In genomic region chr19:52981329-52981728, GRCh38 we compare ENCODE assay signal across 38 cellular contexts. TPM values are rescaled to one million over a fixed set of nuclear protein-coding genes. Genes with fewer than 3 reads are reported as not detected.
"Had no signal": no experiment of that assay in that cellular context is flagged by ENCODE, and none has a peak within 500 bp of the region (broad histone marks: within the 10 kb centered on the region; RNA-seq: fewer than 3 reads in every experiment).

No MANE protein-coding gene starts in this region.

- H3K4me1 ChIP-seq: adrenal gland, body of pancreas, breast epithelium had no signal

- H3K9me3 ChIP-seq: adrenal gland had no signal

- H3K4me3 Mint-ChIP-seq: activated CD4-positive, alpha-beta T cell treated with anti-CD3 and anti-CD28 coated beads, Interleukin-2, amount 10 ng/mL, durations not matched to agents 24 days and 14 days; activated CD8-positive, alpha-beta T cell treated with anti-CD3 and anti-CD28 coated beads for 36 hours; activated T-cell treated with anti-CD3 and anti-CD28 coated beads, Interleukin-2, amount 50 U/mL, for 72 hours had no signal

- H3K9ac ChIP-seq: KMS-11 had no signal

- H2AFZ ChIP-seq: PC-9 had no signal

- H3K4me1 Mint-ChIP-seq: activated CD4-positive, alpha-beta T cell treated with anti-CD3 and anti-CD28 coated beads, Interleukin-2, amount 10 ng/mL, durations not matched to agents 24 days and 14 days had no signal

- DNase-seq: activated CD4-positive, alpha-beta T cell treated with anti-CD3 and anti-CD28 coated beads, Interleukin-2, amount 10 ng/mL, durations not matched to agents 24 days and 14 days; activated CD4-positive, alpha-beta T cell treated with anti-CD3 and anti-CD28 coated beads, Interleukin-2, amount 50 U/mL, for 4 hours; activated CD8-positive, alpha-beta T cell treated with anti-CD3 and anti-CD28 coated beads for 36 hours; activated gamma-delta T cell; activated naive CD4-positive, alpha-beta T cell treated with Interleukin-2 at 50 U/mL for 16 hours; activated T-cell treated with anti-CD3 and anti-CD28 coated beads, Interleukin-2, amount 50 U/mL, for 1 hour; activated T-cell treated with anti-CD3 and anti-CD28 coated beads, Interleukin-2, amount 50 U/mL, for 72 hours; adrenal gland; body of pancreas; cerebellar nuclear complex; MM.1S; MV-4-11; NCI-H1105; NCI-H1417 treated with DMSO at 0.1 percent for 48 hours; NCI-H187 treated with DMSO at 0.1 percent for 48 hours; NCI-H2081; NCI-H345; NCI-H524 treated with DMSO at 0.1 percent for 48 hours; NCI-H748 treated with DMSO at 0.1 percent for 48 hours; PC-9; SW 1271; T-helper 1 cell; T1000; WERI-Rb-1 had no signal

- H3K27ac ChIP-seq: adrenal gland, body of pancreas, breast epithelium, KMS-11, PC-9, RWPE1, WERI-Rb-1 had no signal

- H3K4me2 ChIP-seq: KMS-11, PC-9 had no signal

- H3K27me3 Mint-ChIP-seq: activated CD4-positive, alpha-beta T cell treated with anti-CD3 and anti-CD28 coated beads, Interleukin-2, amount 10 ng/mL, durations not matched to agents 24 days and 14 days; activated CD8-positive, alpha-beta T cell treated with anti-CD3 and anti-CD28 coated beads for 36 hours had no signal

- ATAC-seq: activated CD8-positive, alpha-beta T cell treated with anti-CD3 and anti-CD28 coated beads for 36 hours; activated naive CD4-positive, alpha-beta T cell treated with anti-CD3 and anti-CD28 coated beads, Interleukin-2, amount 50 U/mL, for 72 hours; activated T-cell treated with anti-CD3 and anti-CD28 coated beads, Interleukin-2, amount 50 U/mL, for 72 hours; body of pancreas; Right ventricle myocardium inferior had no signal

- H3K27ac Mint-ChIP-seq: activated CD4-positive, alpha-beta T cell treated with anti-CD3 and anti-CD28 coated beads, Interleukin-2, amount 10 ng/mL, durations not matched to agents 24 days and 14 days; activated CD8-positive, alpha-beta T cell treated with anti-CD3 and anti-CD28 coated beads for 36 hours; activated naive CD4-positive, alpha-beta T cell treated with anti-CD3 and anti-CD28 coated beads, Interleukin-2, amount 50 U/mL, for 72 hours; activated T-cell treated with anti-CD3 and anti-CD28 coated beads, Interleukin-2, amount 50 U/mL, for 72 hours; activated T-helper 2 cell treated with anti-CD3 and anti-CD28 coated beads, Interferon-gamma antibody, Interleukin-2, Interleukin-4, amounts not matched to agents 10 μg/mL and 5 μg/mL and 100 μg/mL, durations not matched to agents 14 hours and 24 hours and 36 hours had no signal

- H3K36me3 ChIP-seq: adrenal gland had no signal

- H3K4me3 ChIP-seq: adrenal gland, body of pancreas, breast epithelium, PC-9 had no signal

- FAIRE-seq: astrocyte, RCC 7860 had no signal

- H3K27me3 ChIP-seq: adrenal gland, body of pancreas, breast epithelium had no signal

RNA-seq across cellular contexts. Expression of gene ERVV-1, which starts 32.4 kb away (rescaled TPM):
- total RNA-seq: activated CD4-positive, alpha-beta T cell treated with anti-CD3 and anti-CD28 coated beads, Interleukin-2, amount 10 ng/mL, durations not matched to agents 24 days and 14 days; activated CD8-positive, alpha-beta memory T cell treated with anti-CD3 and anti-CD28 coated beads for 36 hours; activated CD8-positive, alpha-beta T cell treated with anti-CD3 and anti-CD28 coated beads for 36 hours; activated naive CD4-positive, alpha-beta T cell treated with anti-CD3 and anti-CD28 coated beads, Interleukin-2, amount 50 U/mL, for 72 hours; activated T-cell treated with anti-CD3 and anti-CD28 coated beads, Interleukin-2, amount 50 U/mL, for 72 hours; activated T-helper 2 cell treated with anti-CD3 and anti-CD28 coated beads, Interferon-gamma antibody, Interleukin-2, Interleukin-4, amounts not matched to agents 10 μg/mL and 5 μg/mL and 100 μg/mL, durations not matched to agents 14 hours and 24 hours and 36 hours; adrenal gland; astrocyte; body of pancreas; breast epithelium; cardiac septum; LHCN-M2; NCI-H460; OCI-LY7; PC-9; Right ventricle myocardium inferior; T-helper 2 cell treated with Interferon-gamma antibody and Interleukin-4, amounts not matched to agents 100 ng/mL and 5 ng/mL, for 36 hours had no signal
- polyA plus RNA-seq: adrenal gland had no signal
